In genomic region chr18:48541747-48542108, GRCh38 we compare ENCODE assay signal across 8 cellular contexts. TPM values are rescaled to one million over a fixed set of nuclear protein-coding genes. Genes with fewer than 3 reads are reported as not detected.
DNase-seq lines count a peak whose midpoint lies in the region; ATAC-seq lines count a peak whose summit lies in the region.

No MANE protein-coding gene starts in this region.

- H3K36me3 ChIP-seq in HUES48 (ENCODE audit: control insufficient read depth, insufficient read depth, low read length) (no peaks in the 10 kb centered on the region), adipocyte (ENCODE audit: control insufficient read depth, insufficient read depth, low read length, severe bottlenecking) (no peaks in the 10 kb centered on the region), iPS-18a (ENCODE audit: control insufficient read depth, low read depth, low read length) (no peaks in the 10 kb centered on the region)

- no peak overlapping the region for H3K4me3 Mint-ChIP-seq in activated CD8-positive, alpha-beta memory T cell treated with anti-CD3 and anti-CD28 coated beads, Interleukin-2, amount 10 ng/mL, durations not matched to agents 7 days and 5 days

- peak overlapping the region; percentile 62 for H3K4me3 ChIP-seq in HUES48 (ENCODE audit: low read depth, low read length)
- H3K4me3 ChIP-seq in adipocyte (ENCODE audit: low read length), result peak overlapping the region; percentile 93
- H3K4me3 ChIP-seq in iPS-18a (ENCODE audit: low read length), result peak overlapping the region; percentile 64
- H3K4me3 ChIP-seq in skin epidermis, result peak overlapping the region in 1 of 7 experiments; percentile 69

- H3K27ac Mint-ChIP-seq in activated CD8-positive, alpha-beta memory T cell treated with anti-CD3 and anti-CD28 coated beads, Interleukin-2, amount 10 ng/mL, durations not matched to agents 7 days and 5 days, result no peak overlapping the region

- peaks cover 47% of the 10 kb centered on the region for H3K27me3 Mint-ChIP-seq in activated CD8-positive, alpha-beta memory T cell treated with anti-CD3 and anti-CD28 coated beads, Interleukin-2, amount 10 ng/mL, durations not matched to agents 7 days and 5 days

- ATAC-seq in GM21367 (IDR thresholded peaks at IDR 0.05; ENCODE audit: unreplicated experiment), result no peak
- ATAC-seq in HG02938 (IDR thresholded peaks at IDR 0.05; ENCODE audit: unreplicated experiment), result no peak
- no peak for ATAC-seq in activated CD8-positive, alpha-beta memory T cell treated with anti-CD3 and anti-CD28 coated beads, Interleukin-2, amount 10 ng/mL, durations not matched to agents 7 days and 5 days

- CTCF ChIA-PET in activated CD8-positive, alpha-beta memory T cell treated with anti-CD3 and anti-CD28 coated beads, Interleukin-2, amount 10 ng/mL, durations not matched to agents 7 days and 5 days (lab: Charles Lee), result no interaction called here

- H3K36me3 Mint-ChIP-seq in activated CD8-positive, alpha-beta memory T cell treated with anti-CD3 and anti-CD28 coated beads, Interleukin-2, amount 10 ng/mL, durations not matched to agents 7 days and 5 days, result no peaks in the 10 kb centered on the region

- H3K4me1 Mint-ChIP-seq in activated CD8-positive, alpha-beta memory T cell treated with anti-CD3 and anti-CD28 coated beads, Interleukin-2, amount 10 ng/mL, durations not matched to agents 7 days and 5 days, result peaks cover 21% of the 10 kb centered on the region

- H3K27me3 ChIP-seq in HUES48 (ENCODE audit: control insufficient read depth, insufficient read depth, low read length) (peaks cover 26% of the 10 kb centered on the region), adipocyte (replicated peaks; ENCODE audit: control insufficient read depth, insufficient read depth, low read length) (no peaks in the 10 kb centered on the region), iPS-18a (ENCODE audit: control insufficient read depth, insufficient read depth, low read length) (peaks cover 30% of the 10 kb centered on the region)

- H3K9me3 Mint-ChIP-seq in activated CD8-positive, alpha-beta memory T cell treated with anti-CD3 and anti-CD28 coated beads, Interleukin-2, amount 10 ng/mL, durations not matched to agents 7 days and 5 days (ENCODE audit: low read depth), result no peaks in the 10 kb centered on the region

- H3K27ac ChIP-seq in HUES48 (ENCODE audit: low read depth, low read length) (no peak overlapping the region), iPS-18a (ENCODE audit: low read length) (no peak overlapping the region), skin epidermis (peak overlapping the region in 13 of 21 experiments; percentile 59 to 89 (median 84))

- H3K9ac ChIP-seq in HUES48 (ENCODE audit: low read depth, low read length) (no peak overlapping the region), adipocyte (ENCODE audit: low read length) (peak overlapping the region; percentile 96), iPS-18a (ENCODE audit: low read length) (no peak overlapping the region)

- no peaks in the 10 kb centered on the region for H3K9me3 ChIP-seq in HUES48 (ENCODE audit: control insufficient read depth, insufficient read depth, low read length)
- H3K9me3 ChIP-seq in adipocyte (ENCODE audit: control insufficient read depth, low read length), result no peaks in the 10 kb centered on the region
- no peaks in the 10 kb centered on the region for H3K9me3 ChIP-seq in iPS-18a (ENCODE audit: control insufficient read depth, low read depth, low read length)

- DNase-seq in adipocyte (ENCODE audit: low read depth) (no peak), GF-D8 (lab: John Stamatoyannopoulos, UW) (no peak)
- no peak for DNase-seq in activated CD8-positive, alpha-beta memory T cell treated with anti-CD3 and anti-CD28 coated beads, Interleukin-2, amount 10 ng/mL, durations not matched to agents 7 days and 5 days

- H3K4me1 ChIP-seq in HUES48 (ENCODE audit: control insufficient read depth, insufficient read depth, low read length) (peaks cover 59% of the 10 kb centered on the region), adipocyte (ENCODE audit: control insufficient read depth, insufficient read depth, low read length) (peaks cover 44% of the 10 kb centered on the region), iPS-18a (ENCODE audit: control insufficient read depth, low read depth, low read length) (peaks cover 50% of the 10 kb centered on the region)

RNA-seq across cellular contexts. Expression of gene CTIF, which starts 2.9 kb away (rescaled TPM):
- total RNA-seq in activated CD8-positive, alpha-beta memory T cell treated with anti-CD3 and anti-CD28 coated beads, Interleukin-2, amount 10 ng/mL, durations not matched to agents 7 days and 5 days, result 1 to 10 TPM; 5.7 to 5.9 TPM

Comparison
In these comparisons a context has a peak if more than half of its experiments do, and no peak if none do; other contexts are left out.
1. H3K27ac ChIP-seq: peak in skin epidermis (13 of 21); none in HUES48 (single experiment) and iPS-18a (single experiment).